Comparison of ENCODE assay signal across 10 cellular contexts in genomic region chr14:34052658-34053014, GRCh38.
A peak's percentile ranks its signal among the peaks of the same experiment; 100 is the strongest.
DNase-seq lines count a peak whose midpoint lies in the region; ATAC-seq and TF ChIP-seq lines count a peak whose summit lies in the region.
"Had no signal": no experiment of that assay in that cellular context is flagged by ENCODE, and none has a peak within 500 bp of the region (broad histone marks: within the 10 kb centered on the region; RNA-seq: fewer than 3 reads in every experiment).

No MANE protein-coding gene starts in this region.

- intact Hi-C loops in breast epithelium (cut with DNase I; ENCODE audit: low total_unique reads), result no loop called here

- no peak for TF ChIP-seq POLR2A in breast epithelium (IDR thresholded peaks at IDR 0.05)

- peaks cover 0 to 3% of the 10 kb centered on the region in 2 donors for H3K4me1 ChIP-seq in breast epithelium
- H3K4me1 ChIP-seq in mesodermal cell (ENCODE audit: control insufficient read depth, insufficient read depth, low read length, poor library complexity, severe bottlenecking), result peaks cover 24% of the 10 kb centered on the region

- POLR2A ChIA-PET in naive thymus-derived CD8-positive, alpha-beta T cell (lab: Charles Lee), result interaction anchor here (0.6 kb wide), 1 partner anchor 23 kb away, joined by 3 read pairs; no protein-coding TSS in a partner anchor

- no peak for ATAC-seq in naive thymus-derived CD8-positive, alpha-beta T cell

- 62 to 73% methylated on average over 3 to 5 of the region's 5 CpGs for WGBS in mesodermal cell (ENCODE audit: insufficient coverage in 2 of 2), 2 experiments

- peaks cover 0 to 4% (median 0%) of the 10 kb centered on the region in 5 donors for H3K27me3 Mint-ChIP-seq in naive thymus-derived CD8-positive, alpha-beta T cell

- H3K4me3 ChIP-seq in breast epithelium (no peak overlapping the region), mesodermal cell (ENCODE audit: extremely low read depth, insufficient read depth, low read length, poor library complexity, severe bottlenecking) (no peak overlapping the region)

- no peak overlapping the region for H3K27ac Mint-ChIP-seq in naive thymus-derived CD8-positive, alpha-beta T cell
- H3K27ac Mint-ChIP-seq: activated naive CD4-positive, alpha-beta T cell treated with anti-CD3 and anti-CD28 coated beads for 36 hours had no signal

- H3K9me3 Mint-ChIP-seq in naive thymus-derived CD8-positive, alpha-beta T cell, result peaks cover 0 to 2% (median 0%) of the 10 kb centered on the region in 9 donors
- H3K9me3 Mint-ChIP-seq: activated naive CD4-positive, alpha-beta T cell treated with anti-CD3 and anti-CD28 coated beads for 36 hours had no signal

- peaks cover 26 to 46% (median 32%) of the 10 kb centered on the region in 4 donors for H3K4me1 Mint-ChIP-seq in naive thymus-derived CD8-positive, alpha-beta T cell

- DNase-seq in ELR (ENCODE audit: low read depth), result peak; percentile 72
- DNase-seq in M059J (ENCODE audit: low read depth), result peak; percentile 89
- no peak for DNase-seq in breast epithelium (ENCODE audit: low spot score in 2 of 2)
- no peak for DNase-seq in globus pallidus (ENCODE audit: low spot score)
- DNase-seq in NCI-H2081 treated with DMSO at 0.1 percent for 48 hours (lab: John Stamatoyannopoulos, UW), result no peak
- no peak for DNase-seq in NCI-H1092 treated with DMSO at 0.1 percent for 48 hours (lab: John Stamatoyannopoulos, UW)
- DNase-seq in naive thymus-derived CD8-positive, alpha-beta T cell, result no peak
- DNase-seq: activated naive CD4-positive, alpha-beta T cell treated with anti-CD3 and anti-CD28 coated beads for 36 hours; NCI-H524 treated with DMSO at 0.1 percent for 48 hours had no signal

- peak overlapping the region; percentile 30 to 51 for H3K27ac ChIP-seq in breast epithelium
- H3K27ac ChIP-seq in mesodermal cell (ENCODE audit: low read depth, low read length, severe bottlenecking), result peak overlapping the region; percentile 8

- H3K4me3 Mint-ChIP-seq in naive thymus-derived CD8-positive, alpha-beta T cell, result peak overlapping the region in 2 of 10 donors; percentile 1 to 39
- H3K4me3 Mint-ChIP-seq: activated naive CD4-positive, alpha-beta T cell treated with anti-CD3 and anti-CD28 coated beads for 36 hours had no signal

- no peaks in the 10 kb centered on the region for H3K27me3 ChIP-seq in breast epithelium

- H3K36me3 ChIP-seq in breast epithelium (no peaks in the 10 kb centered on the region), mesodermal cell (ENCODE audit: control insufficient read depth, insufficient read depth, low read length) (no peaks in the 10 kb centered on the region)

- no peaks in the 10 kb centered on the region for H3K9me3 ChIP-seq in breast epithelium
- H3K9me3 ChIP-seq in mesodermal cell (ENCODE audit: control insufficient read depth, low read length), result no peaks in the 10 kb centered on the region

- H3K36me3 Mint-ChIP-seq in naive thymus-derived CD8-positive, alpha-beta T cell, result no peaks in the 10 kb centered on the region

- no peak for TF ChIP-seq CTCF in breast epithelium (IDR thresholded peaks at IDR 0.05)

Comparison
In these comparisons a context has a peak if more than half of its experiments do, and no peak if none do; other contexts are left out.
1. DNase-seq: peak in ELR (single experiment) and M059J (single experiment); none in breast epithelium (0 of 2), globus pallidus (single experiment), NCI-H2081 treated with DMSO at 0.1 percent for 48 hours (single experiment), NCI-H1092 treated with DMSO at 0.1 percent for 48 hours (single experiment) and naive thymus-derived CD8-positive, alpha-beta T cell (0 of 10).